In genomic region chrX:19585370-19586082, GRCh38 we compare ENCODE assay signal across 2 cellular contexts.
TF ChIP-seq lines count a peak whose summit lies in the region.

No MANE protein-coding gene starts in this region.

TF ChIP-seq in GM23338, 12 proteins besides CTCF, POLR2A, EP300 and RAD21 (continued from another document):
- TF ChIP-seq ZNF462 (CRISPR knock-in tag; IDR thresholded peaks at IDR 0.05) (no peak), EZH2 (IDR thresholded peaks at IDR 0.05; ENCODE audit: low read depth, unreplicated experiment) (no peak), CREB1 (CRISPR knock-in tag; IDR thresholded peaks at IDR 0.05; ENCODE audit: low read depth) (no peak), REST (IDR thresholded peaks at IDR 0.05; ENCODE audit: unreplicated experiment) (no peak), STAT1 (IDR thresholded peaks at IDR 0.05; ENCODE audit: unreplicated experiment) (no peak), ZNF331 (CRISPR knock-in tag; IDR thresholded peaks at IDR 0.05; ENCODE audit: low read depth) (no peak)

TF ChIP-seq in WTC11, 78 proteins besides CTCF, POLR2A, EP300 and RAD21 (continued from another document):
- TF ChIP-seq ERG (CRISPR knock-in tag; IDR thresholded peaks at IDR 0.05): no peak
